19 cellular contexts compared by ENCODE assay signal in the genomic region with DNA sequence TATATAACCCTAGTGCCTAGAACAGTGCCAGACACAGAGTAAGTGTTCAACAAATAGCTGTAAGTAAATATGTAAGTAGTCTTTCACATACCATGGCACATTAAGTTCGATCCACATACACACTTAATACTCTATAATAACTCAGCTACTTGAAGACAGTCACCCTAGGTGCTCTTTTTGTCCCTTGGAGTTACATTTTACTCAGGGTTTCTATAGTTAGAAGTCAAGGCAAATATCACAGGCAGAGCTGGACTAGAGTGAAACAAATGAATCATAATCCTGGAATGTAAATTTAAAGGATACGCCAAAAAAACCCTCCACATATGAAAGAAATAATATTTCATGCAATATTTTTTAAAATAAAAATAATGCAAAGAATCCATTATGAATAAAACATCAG.
DNase-seq lines count a peak whose midpoint lies in the region; ATAC-seq and TF ChIP-seq lines count a peak whose summit lies in the region.
"Had no signal": no experiment of that assay in that cellular context is flagged by ENCODE, and none has a peak within 500 bp of the region (broad histone marks: within the 10 kb centered on the region; RNA-seq: fewer than 3 reads in every experiment).

No MANE protein-coding gene starts in this region.

- ATAC-seq in heart left ventricle (peak in 3 of 4 donors; percentile 35 to 67 (median 59)), left cardiac atrium (no peak), gastroesophageal sphincter (no peak), GM18909 (IDR thresholded peaks at IDR 0.05; ENCODE audit: poor library complexity, unreplicated experiment) (no peak), esophagus mucosa (no peak)
- ATAC-seq: activated CD4-positive, CD25-positive, alpha-beta regulatory T cell treated with anti-CD3 and anti-CD28 coated beads, Interleukin-2, amount 50 U/mL, for 24 hours had no signal

- no peak for DNase-seq in heart left ventricle
- DNase-seq in left cardiac atrium, result no peak
- peak; percentile 23 to 55 for DNase-seq in cardiac fibroblast (ENCODE audit: low read depth in 2 of 2)
- no peak for DNase-seq in NCI-H774 (lab: John Stamatoyannopoulos, UW)
- DNase-seq in KBM-7, result no peak
- DNase-seq: activated naive CD8-positive, alpha-beta T cell treated with anti-CD3 and anti-CD28 coated beads, Interleukin-2, amount 10 ng/mL, durations not matched to agents 7 days and 5 days; caudate nucleus; DMS 273 treated with DMSO at 0.1 percent for 48 hours; NCI-H1417 treated with DMSO at 0.1 percent for 48 hours; NCI-H82; stimulated activated CD4-positive, alpha-beta T cell treated with anti-CD3 and anti-CD28 coated beads, Interleukin-4, amount 100 ng/mL, for 24 hours; stomach had no signal

- no peak for TF ChIP-seq EP300 in gastroesophageal sphincter (IDR thresholded peaks at IDR 0.05)

- 52 to 66% (median 57%) methylated on average over 2 of the region's 2 CpGs for WGBS in heart left ventricle, 4 donors
- 11 to 28% methylated on average over 2 of the region's 2 CpGs for WGBS in gastroesophageal sphincter (ENCODE audit: low coverage in 1 of 2), 2 donors

- TF ChIP-seq POLR2A in heart left ventricle (IDR thresholded peaks at IDR 0.05), result no peak
- TF ChIP-seq POLR2A in gastroesophageal sphincter (IDR thresholded peaks at IDR 0.05), result no peak

- H3K4me1 ChIP-seq in heart left ventricle (peaks cover 0 to 30% (median 2%) of the 10 kb centered on the region in 12 donors), gastroesophageal sphincter (peaks cover 0 to 31% (median 5%) of the 10 kb centered on the region in 3 donors)
- H3K4me1 ChIP-seq: HAP-1 had no signal

- H3K27ac ChIP-seq in heart left ventricle, result peak overlapping the region in 9 of 12 donors; percentile 12 to 65 (median 42)
- H3K27ac ChIP-seq in gastroesophageal sphincter, result peak overlapping the region in 3 of 4 donors; percentile 23 to 41 (median 26)
- H3K27ac ChIP-seq: C4-2B, stomach had no signal

- H3K4me3 ChIP-seq in heart left ventricle (no peak overlapping the region), cardiac fibroblast (replicated peaks in 1 of 2; ENCODE audit: low read depth in 2 of 2, low read length in 2 of 2) (no peak overlapping the region), gastroesophageal sphincter (no peak overlapping the region)
- H3K4me3 ChIP-seq: HAP-1, PC-9, stomach had no signal

- in situ Hi-C loops in KBM-7 (cut with MboI; ENCODE audit: low pct_unique_long_range_greater_than_20kb, low sequenced_read_pairs), result no loop called here

- H3K27me3 ChIP-seq in heart left ventricle, result no peaks in the 10 kb centered on the region
- no peaks in the 10 kb centered on the region for H3K27me3 ChIP-seq in gastroesophageal sphincter
- H3K27me3 ChIP-seq: stomach had no signal

- H3K36me3 ChIP-seq in heart left ventricle, result no peaks in the 10 kb centered on the region
- H3K36me3 ChIP-seq in gastroesophageal sphincter, result no peaks in the 10 kb centered on the region
- H3K36me3 ChIP-seq: HAP-1, stomach had no signal

- intact Hi-C loops in heart left ventricle (cut with DNase I), result loop anchor here in 1 of 10 donors (5.0 kb wide), 1 partner anchor 45 kb away; no protein-coding TSS in a partner anchor
- intact Hi-C loops in left cardiac atrium (cut with DNase I), result loop anchor here in 1 of 2 donors (10.0 kb wide), 1 partner anchor 58 kb away; no protein-coding TSS in a partner anchor

- H3K9me3 ChIP-seq in heart left ventricle (peaks cover 0 to 24% (median 0%) of the 10 kb centered on the region in 12 donors), gastroesophageal sphincter (no peaks in the 10 kb centered on the region)
- H3K9me3 ChIP-seq: HAP-1, stomach had no signal

- TF ChIP-seq CTCF in heart left ventricle (IDR thresholded peaks at IDR 0.05) (no peak), cardiac fibroblast (IDR thresholded peaks at IDR 0.05; ENCODE audit: low read depth, low read length) (no peak), gastroesophageal sphincter (IDR thresholded peaks at IDR 0.05) (no peak)

Comparison
In these comparisons a context has a peak if more than half of its experiments do, and no peak if none do; other contexts are left out.
1. ATAC-seq: peak in heart left ventricle (3 of 4); none in left cardiac atrium (0 of 2), gastroesophageal sphincter (single experiment), GM18909 (single experiment) and esophagus mucosa (single experiment).
2. DNase-seq: peak in cardiac fibroblast (2 of 2); none in heart left ventricle (0 of 5), left cardiac atrium (single experiment), NCI-H774 (single experiment) and KBM-7 (single experiment).